ENCODE assay signal across 10 cellular contexts in genomic region chr2:241217320-241218031, GRCh38. TPM values are rescaled to one million over a fixed set of nuclear protein-coding genes. Genes with fewer than 3 reads are reported as not detected.
DNase-seq lines count a peak whose midpoint lies in the region; ATAC-seq, FAIRE-seq and TF ChIP-seq lines count a peak whose summit lies in the region.
"Had no signal": no experiment of that assay in that cellular context is flagged by ENCODE, and none has a peak within 500 bp of the region (broad histone marks: within the 10 kb centered on the region; RNA-seq: fewer than 3 reads in every experiment).

No MANE protein-coding gene starts in this region.

- no TSS peak for BruUV-seq in K562 (replicated peaks; lab: Mats Ljungman, UMichigan)

- TF ChIP-seq CTCF in SK-N-SH (IDR thresholded peaks at IDR 0.05) (no peak), K562 (IDR thresholded peaks at IDR 0.05 in 2 of 3, conservative IDR thresholded peaks at IDR 0.05 in 1 of 3; ENCODE audit: insufficient read depth in 2 of 3, low read depth in 1 of 3, low read length in 3 of 3) (no peak)

- DNase-seq in NCI-H1417 (lab: John Stamatoyannopoulos, UW): peak in 2 of 3 experiments; percentile 61 to 76
- DNase-seq in NCI-H1417 treated with DMSO at 0.1 percent for 48 hours (lab: John Stamatoyannopoulos, UW): no peak
- peak; percentile 97 for DNase-seq in SK-N-SH
- DNase-seq in K562 (ENCODE audit: extremely low read depth in 1 of 4, low spot score in 3 of 4): peak; percentile 71 to 89 (median 88)
- DNase-seq in right cardiac atrium: peak; percentile 71 to 91 (median 88)
- peak; percentile 54 for DNase-seq in pons (ENCODE audit: low spot score)

- H3K27ac ChIP-seq in SK-N-SH (ENCODE audit: low read depth in 2 of 2, low read length in 1 of 2) (peak overlapping the region; percentile 67 to 75), K562 (ENCODE audit: extremely low read depth, low read depth, low read length) (peak overlapping the region; percentile 51; the same call in 2 of the 3 replicates), right cardiac atrium (ENCODE audit: low read length) (peak overlapping the region; percentile 39)

- no peak for TF ChIP-seq POLR2A in K562 (conservative IDR thresholded peaks at IDR 0.05)

- no peaks in the 10 kb centered on the region for H4K20me1 ChIP-seq in SK-N-SH (ENCODE audit: insufficient read depth)
- H4K20me1 ChIP-seq in K562 (replicated peaks; ENCODE audit: control insufficient read depth, insufficient read depth, low read length): peaks cover 5% of the 10 kb centered on the region; the same call in 1 of the 2 replicates

- intact Hi-C loops in K562 (cut with micrococcal nuclease) (loop anchor here (5.0 kb wide), 1 partner anchor 140 kb away; no protein-coding TSS in a partner anchor), right cardiac atrium (cut with DNase I) (loop anchor here in 2 of 4 donors (10.0 kb wide), 2 partner anchors 113 to 363 kb away; partner anchors contain the start of gene MTERF4 (in 1 of the 2))

- H2AFZ ChIP-seq in SK-N-SH (ENCODE audit: low read depth) (peak overlapping the region; percentile 81; the same call in 1 of the 2 replicates), K562 (ENCODE audit: low read depth, low read length) (peak overlapping the region; percentile 86)

- H3K9me3 ChIP-seq in SK-N-SH (no peaks in the 10 kb centered on the region), K562 (replicated peaks; ENCODE audit: control insufficient read depth, insufficient read depth, low read depth, low read length) (no peaks in the 10 kb centered on the region), right cardiac atrium (ENCODE audit: control insufficient read depth, low read length) (no peaks in the 10 kb centered on the region)

- POLR2A ChIA-PET in SK-N-SH (lab: Yijun Ruan, JAX) (no interaction called here), K562 (lab: Yijun Ruan, JAX) (interaction anchor here (0.6 kb wide), 2 partner anchors 150 to 305 kb away, joined by 3 read pairs; no protein-coding TSS in a partner anchor)

- H3K27me3 ChIP-seq in SK-N-SH (ENCODE audit: insufficient read depth) (no peaks in the 10 kb centered on the region), K562 (ENCODE audit: control insufficient read depth in 2 of 2, insufficient read depth in 2 of 2, low read length in 2 of 2) (peaks cover 0 to 26% of the 10 kb centered on the region in 2 experiments; a peak in 3 of 5 replicates), right cardiac atrium (ENCODE audit: control insufficient read depth, insufficient read depth) (no peaks in the 10 kb centered on the region)

- no peak for FAIRE-seq in K562 (lab: Jason Lieb, UNC)
- FAIRE-seq: G401.6, islet of Langerhans had no signal

- H3K4me1 ChIP-seq in SK-N-SH (ENCODE audit: control insufficient read depth in 1 of 2, insufficient read depth in 2 of 2, low read depth in 1 of 2, low read length in 1 of 2) (peaks cover 2 to 6% of the 10 kb centered on the region in 2 experiments; a peak in 2 of 4 replicates), K562 (replicated peaks in 1 of 2; ENCODE audit: control insufficient read depth in 2 of 2, insufficient read depth in 2 of 2, low read length in 2 of 2) (peaks cover 2 to 25% of the 10 kb centered on the region in 2 experiments; a peak in 3 of 5 replicates), right cardiac atrium (ENCODE audit: control insufficient read depth, insufficient read depth, low read length) (no peaks in the 10 kb centered on the region)

- H3K9me2 ChIP-seq in SK-N-SH: no peaks in the 10 kb centered on the region

- H3K9ac ChIP-seq in SK-N-SH: peak overlapping the region; percentile 61
- H3K9ac ChIP-seq in K562 (ENCODE audit: insufficient read depth in 1 of 2, low read depth in 2 of 2, low read length in 2 of 2): peak overlapping the region; percentile 30 to 87; a peak in 3 of 4 replicates

- CTCF ChIA-PET in SK-N-SH (lab: Yijun Ruan, JAX) (interaction anchor here (0.8 to 1.8 kb wide), 3 partner anchors 80 to 366 kb away, joined by 3 to 10 read pairs (median 3); no protein-coding TSS in a partner anchor), K562 (lab: Yijun Ruan, JAX; ENCODE audit: low intra/inter-chr PET ratio) (no interaction called here)

- H3K9me1 ChIP-seq in K562 (ENCODE audit: control insufficient read depth, insufficient read depth, low read length): no peaks in the 10 kb centered on the region

- H3F3A ChIP-seq in SK-N-SH (replicated peaks; ENCODE audit: insufficient read depth): peaks cover 15% of the 10 kb centered on the region

- TF ChIP-seq EP300 in SK-N-SH (IDR thresholded peaks at IDR 0.05; ENCODE audit: borderline replicate concordance in 1 of 2, low read depth in 1 of 2, low read length in 1 of 2) (no peak), K562 (IDR thresholded peaks at IDR 0.05; ENCODE audit: low read length) (no peak)

- no peak for TF ChIP-seq RAD21 in SK-N-SH (IDR thresholded peaks at IDR 0.05; ENCODE audit: low read length)
- no peak for TF ChIP-seq RAD21 in K562 (CRISPR knock-in tag; conservative IDR thresholded peaks at IDR 0.05 in 1 of 2, IDR thresholded peaks at IDR 0.05 in 1 of 2)

- peak; percentile 49 for ATAC-seq in HG03342 (IDR thresholded peaks at IDR 0.05; ENCODE audit: unreplicated experiment)
- peak; percentile 85 for ATAC-seq in K562
- ATAC-seq in right cardiac atrium: peak; percentile 83 to 85
- ATAC-seq in HG02610 (IDR thresholded peaks at IDR 0.05; ENCODE audit: unreplicated experiment): no peak

- H3K4me3 ChIP-seq in SK-N-SH (ENCODE audit: low read depth in 2 of 2, low read length in 1 of 2): peak overlapping the region; percentile 45 to 47
- peak overlapping the region; percentile 40 for H3K4me3 ChIP-seq in K562
- H3K4me3 ChIP-seq in right cardiac atrium (ENCODE audit: low read length): peak overlapping the region; percentile 19

- H3K79me2 ChIP-seq in SK-N-SH (ENCODE audit: insufficient read depth) (no peaks in the 10 kb centered on the region), K562 (ENCODE audit: control insufficient read depth, insufficient read depth, low read length) (peaks cover 15% of the 10 kb centered on the region)

- WGBS in SK-N-SH (ENCODE audit: low lambda C conversion rate): 16% methylated on average over 7 of the region's 77 CpGs
- WGBS in K562 (ENCODE audit: insufficient coverage, low coverage, missing lambda C conversion rate): 0% methylated on average over 19 of the region's 77 CpGs
- WGBS in right cardiac atrium: 2% methylated on average over 70 of the region's 77 CpGs

- H3K4me2 ChIP-seq in SK-N-SH (peak overlapping the region; percentile 81), K562 (ENCODE audit: insufficient read depth, low read length) (peak overlapping the region; percentile 79)

- in situ Hi-C loops in K562 (cut with MboI): no loop called here

- H3K36me3 ChIP-seq in SK-N-SH (replicated peaks in 1 of 2; ENCODE audit: control insufficient read depth in 1 of 2, insufficient read depth in 2 of 2, low read length in 1 of 2) (no peaks in the 10 kb centered on the region), K562 (ENCODE audit: control insufficient read depth, insufficient read depth, low read length) (0 out of 3 replicates have a peak, but pooled peaks cover 3% of the 10 kb centered on the region)

TF ChIP-seq in SK-N-SH, 30 proteins besides CTCF, POLR2A, EP300 and RAD21:
- TF ChIP-seq MAX (IDR thresholded peaks at IDR 0.05; ENCODE audit: low read depth): peak; percentile 58; the same call in 1 of the 2 replicates
- TF ChIP-seq MEF2A (IDR thresholded peaks at IDR 0.05; ENCODE audit: borderline replicate concordance, low read depth): no peak
- peak; percentile 69; the same call in 1 of the 2 replicates for TF ChIP-seq MXI1 (IDR thresholded peaks at IDR 0.05; ENCODE audit: low read depth, low read length)

TF ChIP-seq in K562, 482 proteins besides CTCF, POLR2A, EP300 and RAD21 (continues in another document):
- TF ChIP-seq BHLHE40 (IDR thresholded peaks at IDR 0.05; ENCODE audit: low read length): 0 out of 2 replicates have a peak, but pooled peaks have one; percentile 32
- TF ChIP-seq USF2 (CRISPR knock-in tag; IDR thresholded peaks at IDR 0.05): peak; percentile 35
- no peak for TF ChIP-seq ZNF224 (CRISPR knock-in tag; IDR thresholded peaks at IDR 0.05)
- no peak for TF ChIP-seq XRCC3 (IDR thresholded peaks at IDR 0.05)
- peak; percentile 28; the same call in 1 of the 2 replicates for TF ChIP-seq GABPB1 (CRISPR knock-in tag; IDR thresholded peaks at IDR 0.05)
- TF ChIP-seq CXXC5 (CRISPR knock-in tag; IDR thresholded peaks at IDR 0.05): peak; percentile 39
- no peak for TF ChIP-seq PHF20 (IDR thresholded peaks at IDR 0.05; ENCODE audit: partially characterized antibody)
- peak; percentile 84 for TF ChIP-seq CTBP1 (IDR thresholded peaks at IDR 0.05; ENCODE audit: borderline replicate concordance)

RNA-seq across cellular contexts. Expression of gene ANO7, which starts 29.0 kb away (rescaled TPM):
- 0.68 and 0.81 TPM in 2 replicates for polyA plus RNA-seq in SK-N-SH (2012; rRNA removed)
- 0.44 and 1.0 TPM in 2 replicates for polyA plus RNA-seq in SK-N-SH (2012; cell fraction: cytosol; rRNA removed)
- polyA plus RNA-seq in SK-N-SH (2012; cell fraction: nucleus; rRNA removed): 1.2 and 1.5 TPM in 2 replicates
- 12.7 and 25.7 TPM in 2 replicates for total RNA-seq in K562 (2011; cell fraction: chromatin; rRNA removed; ENCODE audit: low replicate concordance)
- 12.8 and 13.2 TPM in 2 replicates for total RNA-seq in K562 (2011; cell fraction: nucleolus; rRNA removed)
- 13.3 and 13.8 TPM in 2 replicates for total RNA-seq in K562 (2011; cell fraction: nucleoplasm; rRNA removed)
- 1.3 and 1.7 TPM in 2 replicates for total RNA-seq in K562 (2014; rRNA removed)
- total RNA-seq in K562 (2014; rRNA removed; fragmentation: Illumina TruSeq; extraction: Trizol): 0.67 and 0.91 TPM in 2 replicates
- 1.1 TPM in 2 replicates for total RNA-seq in K562 (2015; rRNA removed; fragmentation: Illumina TruSeq; extraction: Trizol)
- 4.1 and 5.1 TPM in 2 replicates for total RNA-seq in K562 (2021)
- polyA plus RNA-seq in K562 (2011; rRNA removed): 0.59 and 0.81 TPM in 2 replicates
- 1.0 and 2.4 TPM in 2 replicates for polyA plus RNA-seq in K562 (2011; cell fraction: cytosol; rRNA removed)
- 2.5 and 4.8 TPM in 2 replicates for polyA plus RNA-seq in K562 (2011; cell fraction: nucleus; rRNA removed)
- 1.6 and 2.3 TPM in 2 replicates for polyA plus RNA-seq in K562 (2012)
- polyA plus RNA-seq in K562 (2014; fragmentation: Illumina TruSeq; extraction: Trizol): 1.9 and 3.2 TPM in 2 replicates
- under 1 TPM; 0.28 to 0.46 TPM for polyA plus RNA-seq in K562 (2014; fragmentation: Nextera tagmentation; extraction: Ambion mirVana)
- polyA plus RNA-seq in K562 (2014; rRNA removed): 1.9 and 2.9 TPM in 2 replicates
- polyA minus RNA-seq in K562 (2011; rRNA and poly(A)+ RNA removed): 0.75 and 1.7 TPM in 2 replicates
- 3.9 and 4.2 TPM in 2 replicates for polyA minus RNA-seq in K562 (2011; cell fraction: cytosol; rRNA and poly(A)+ RNA removed)
- 2.3 and 3.2 TPM in 2 replicates for polyA minus RNA-seq in K562 (2011; cell fraction: nucleus; rRNA and poly(A)+ RNA removed)
- 1 to 10 TPM in 3 of 4 donors, under 1 TPM in 1; 0.89 to 2.1 (median 1.2) TPM for total RNA-seq in right cardiac atrium
- polyA plus RNA-seq in right cardiac atrium: 1.1 TPM
